7 cellular contexts compared by ENCODE assay signal in genomic region chr7:6589151-6589828, GRCh38. TPM values are rescaled to one million over a fixed set of nuclear protein-coding genes. Genes with fewer than 3 reads are reported as not detected.
A peak's percentile ranks its signal among the peaks of the same experiment; 100 is the strongest.
DNase-seq lines count a peak whose midpoint lies in the region; FAIRE-seq and TF ChIP-seq lines count a peak whose summit lies in the region.

No MANE protein-coding gene starts in this region.

- 49 to 91% (median 51%) methylated on average over 10 to 22 of the region's 22 CpGs for WGBS in spleen, 5 donors
- WGBS in small intestine, 3 donors = 42 to 46% (median 42%) methylated on average over 22 of the region's 22 CpGs

- H3K4me1 ChIP-seq in spleen = peaks cover 7 to 38% (median 25%) of the 10 kb centered on the region in 6 donors
- peaks cover 0 to 2% of the 10 kb centered on the region in 2 donors for H3K4me1 ChIP-seq in small intestine (ENCODE audit: control insufficient read depth in 2 of 2, insufficient read depth in 1 of 2, low read depth in 1 of 2, low read length in 1 of 2)

- H3K27me3 ChIP-seq in H7 (ENCODE audit: control insufficient read depth, insufficient read depth, low read length) = no peaks in the 10 kb centered on the region
- no peaks in the 10 kb centered on the region for H3K27me3 ChIP-seq in spleen (replicated peaks in 1 of 7)
- no peaks in the 10 kb centered on the region for H3K27me3 ChIP-seq in small intestine (ENCODE audit: control insufficient read depth in 2 of 2, insufficient read depth in 2 of 2, low read length in 2 of 2)

- H3K4me3 ChIP-seq in H7 (ENCODE audit: insufficient read depth, low read depth, low read length) (peak overlapping the region; percentile 22), fibroblast of the aortic adventitia (ENCODE audit: low read depth, low read length) (peak overlapping the region; percentile 54), spleen (peak overlapping the region in 6 of 8 donors; percentile 14 to 98 (median 80)), small intestine (ENCODE audit: low read depth in 1 of 2, low read length in 2 of 2) (peak overlapping the region in 1 of 2 donors; percentile 85)

- DNase-seq in H7 = no peak
- DNase-seq in fibroblast of the aortic adventitia (ENCODE audit: low read depth) = no peak
- DNase-seq in spleen = no peak
- DNase-seq in iPS-NIHi11 (ENCODE audit: low spot score) = no peak
- DNase-seq in small intestine = no peak
- DNase-seq in 8988T = no peak

- H3K36me3 ChIP-seq in H7 (replicated peaks; ENCODE audit: control insufficient read depth, insufficient read depth, low read length) = peaks cover 14% of the 10 kb centered on the region
- H3K36me3 ChIP-seq in spleen = peaks cover 0 to 79% (median 54%) of the 10 kb centered on the region in 6 donors
- H3K36me3 ChIP-seq in small intestine (ENCODE audit: control insufficient read depth in 2 of 2, insufficient read depth in 2 of 2, low read length in 2 of 2) = peaks cover 4 to 11% of the 10 kb centered on the region in 2 donors

- TF ChIP-seq CTCF in VCaP (conservative IDR thresholded peaks at IDR 0.05) (no peak), fibroblast of the aortic adventitia (IDR thresholded peaks at IDR 0.05; ENCODE audit: insufficient read depth, low read length) (no peak), spleen (IDR thresholded peaks at IDR 0.05 in 8 of 11, conservative IDR thresholded peaks at IDR 0.05 in 3 of 11) (peak in 1 of 11 experiments; percentile 16)

- FAIRE-seq in small intestine (lab: Jason Lieb, UNC) = no peak

- intact Hi-C loops in spleen (cut with DNase I; ENCODE audit: low total_unique reads) = loop anchor here (10.0 kb wide), 1 partner anchor 74 kb away; no protein-coding TSS in a partner anchor

- H3K9me3 ChIP-seq in spleen (no peaks in the 10 kb centered on the region), small intestine (ENCODE audit: control insufficient read depth, low read depth) (no peaks in the 10 kb centered on the region)

- H3K27ac ChIP-seq in VCaP = peak overlapping the region; percentile 86
- peak overlapping the region; percentile 81 to 97 (median 92) for H3K27ac ChIP-seq in spleen
- no peak overlapping the region for H3K27ac ChIP-seq in small intestine (ENCODE audit: low read depth in 1 of 2, low read length in 1 of 2)

- no peak for TF ChIP-seq POLR2A in spleen (IDR thresholded peaks at IDR 0.05)

RNA-seq across cellular contexts. Expression of gene INTS15, which starts 0.5 kb away (rescaled TPM):
- total RNA-seq in H7 (2014; rRNA removed; shearing (Covaris generic)) = 24.7 and 30.7 TPM in 2 replicates
- total RNA-seq in fibroblast of the aortic adventitia (ENCODE audit: low replicate concordance) (8.7 and 10.8 TPM in 2 replicates), spleen (10 to 100 TPM; 29.8 to 43.9 (median 37.8) TPM)
- polyA plus RNA-seq in spleen (10 to 100 TPM; 14.3 to 31.5 (median 27.2) TPM), small intestine (10 to 100 TPM; 15.0 to 16.5 (median 16.2) TPM)

RNA-seq across cellular contexts. Expression of gene ZDHHC4, which starts 12.0 kb away (rescaled TPM):
- 54.8 and 63.2 TPM in 2 replicates for total RNA-seq in H7 (2014; rRNA removed; shearing (Covaris generic))
- total RNA-seq in fibroblast of the aortic adventitia (ENCODE audit: low replicate concordance) (51.2 and 63.8 TPM in 2 replicates), spleen (10 to 100 TPM; 30.9 to 46.4 (median 40.4) TPM)
- polyA plus RNA-seq in spleen (10 to 100 TPM; 26.6 to 37.2 (median 32.3) TPM), small intestine (10 to 100 TPM; 34.0 to 41.4 (median 38.6) TPM)

RNA-seq across cellular contexts. Expression of gene ZNF853, which starts 26.1 kb away (rescaled TPM):
- 6.4 and 6.5 TPM in 2 replicates for total RNA-seq in H7 (2014; rRNA removed; shearing (Covaris generic))
- 0.54 and 1.6 TPM in 2 replicates for total RNA-seq in fibroblast of the aortic adventitia (ENCODE audit: low replicate concordance)
- total RNA-seq in spleen = 10 to 100 TPM in 1 of 7 donors, 1 to 10 TPM in 6; 3.7 to 10.1 (median 5.8) TPM
- 1 to 10 TPM; 1.3 to 2.3 (median 1.5) TPM for polyA plus RNA-seq in spleen
- 1 to 10 TPM in 1 of 3 donors, under 1 TPM in 1, not detected in 1; 0.81 to 1.5 TPM for polyA plus RNA-seq in small intestine

RNA-seq across cellular contexts. Expression of gene GRID2IP, which starts 38.0 kb away (rescaled TPM):
- 0.28 and 0.33 TPM in 2 replicates for total RNA-seq in H7 (2014; rRNA removed; shearing (Covaris generic))
- not detected in 2 replicates for total RNA-seq in fibroblast of the aortic adventitia (ENCODE audit: low replicate concordance)
- 1 to 10 TPM in 1 of 7 donors, under 1 TPM in 5, not detected in 1; 0.23 to 1.0 (median 0.33) TPM for total RNA-seq in spleen
- under 1 TPM in 2 of 3 donors, not detected in 1; 0.08 to 0.16 TPM for polyA plus RNA-seq in spleen
- polyA plus RNA-seq in small intestine = under 1 TPM in 2 of 3 donors, not detected in 1; 0.22 to 0.34 TPM

RNA-seq across cellular contexts. Expression of gene ZNF316, which starts 47.8 kb away (rescaled TPM):
- 7.6 and 10.0 TPM in 2 replicates for total RNA-seq in H7 (2014; rRNA removed; shearing (Covaris generic))
- 9.9 and 21.0 TPM in 2 replicates for total RNA-seq in fibroblast of the aortic adventitia (ENCODE audit: low replicate concordance)
- total RNA-seq in spleen = 10 to 100 TPM; 34.6 to 60.5 (median 45.6) TPM
- polyA plus RNA-seq in spleen = 10 to 100 TPM in 2 of 3 donors, 1 to 10 TPM in 1; 9.5 to 44.0 (median 14.1) TPM
- polyA plus RNA-seq in small intestine = 10 to 100 TPM; 11.6 to 16.1 (median 11.9) TPM

Comparison
In these comparisons a context has a peak if more than half of its experiments do, and no peak if none do; other contexts are left out.
1. H3K27ac ChIP-seq: peak in VCaP (single experiment) and spleen (8 of 8); none in small intestine (0 of 2).